In the genomic region with DNA sequence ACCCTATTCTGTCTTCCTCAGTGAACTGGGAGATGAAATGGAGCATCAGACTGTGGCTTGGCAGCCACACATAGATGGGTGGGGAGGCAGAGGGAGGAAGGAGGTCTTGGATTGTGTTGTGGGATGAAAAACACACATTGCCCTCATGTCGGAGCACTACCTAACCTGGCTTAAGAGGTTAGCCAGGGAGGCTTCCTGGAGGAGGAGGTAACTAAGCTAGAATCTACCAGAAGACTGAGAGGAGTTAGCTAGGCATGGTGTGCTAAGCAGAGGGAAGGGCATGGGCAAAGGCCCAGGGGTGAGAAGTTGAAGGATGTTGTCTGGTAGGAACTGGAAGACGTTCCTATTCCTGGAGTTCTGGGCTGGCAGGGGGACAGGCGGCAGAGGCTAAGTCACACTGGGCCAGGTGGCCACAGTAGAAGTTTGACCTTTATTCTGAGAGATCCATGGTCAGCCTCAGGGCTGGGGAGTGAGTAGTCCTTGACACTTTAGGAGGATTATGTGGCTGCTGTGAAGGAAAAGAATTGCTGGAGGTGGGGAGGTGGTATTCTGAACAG, we compare ENCODE assay signal across 20 cellular contexts.
"Had no signal": no experiment of that assay in that cellular context is flagged by ENCODE, and none has a peak within 500 bp of the region (broad histone marks: within the 10 kb centered on the region; RNA-seq: fewer than 3 reads in every experiment).

No MANE protein-coding gene starts in this region.

- H3K9me3 Mint-ChIP-seq: activated CD4-positive, alpha-beta T cell treated with anti-CD3 and anti-CD28 coated beads, Interleukin-2, amount 10 ng/mL, durations not matched to agents 7 days and 5 days; activated naive CD4-positive, alpha-beta T cell treated with anti-CD3 and anti-CD28 coated beads for 36 hours; activated T-cell treated with anti-CD3 and anti-CD28 coated beads, Interleukin-2, amount 50 U/mL, for 4 hours; central memory CD8-positive, alpha-beta T cell; T-cell had no signal

- ATAC-seq: activated CD8-positive, alpha-beta T cell treated with anti-CD3 and anti-CD28 coated beads, Interleukin-2, amount 10 ng/mL, durations not matched to agents 7 days and 5 days; activated T-cell treated with anti-CD3 and anti-CD28 coated beads, Interleukin-2, amount 50 U/mL, for 4 hours; heart left ventricle; left lobe of liver; stimulated activated naive CD8-positive, alpha-beta T cell treated with anti-CD3 and anti-CD28 coated beads, Interleukin-15, Interleukin-2, amounts not matched to agents 100 U/mL and 50 U/mL, for 24 hours; T-cell had no signal

- H3K27ac Mint-ChIP-seq: activated CD4-positive, alpha-beta T cell treated with anti-CD3 and anti-CD28 coated beads, Interleukin-2, amount 10 ng/mL, durations not matched to agents 7 days and 5 days; activated CD8-positive, alpha-beta T cell treated with anti-CD3 and anti-CD28 coated beads, Interleukin-2, amount 10 ng/mL, durations not matched to agents 7 days and 5 days; activated naive CD4-positive, alpha-beta T cell treated with anti-CD3 and anti-CD28 coated beads for 36 hours had no signal

- H3K36me3 Mint-ChIP-seq: T-cell had no signal

- H3K4me3 ChIP-seq: colonic mucosa, heart left ventricle, right atrium auricular region, suprapubic skin had no signal

- H3K36me3 ChIP-seq: brain microvascular endothelial cell, colonic mucosa, heart left ventricle, right atrium auricular region, suprapubic skin had no signal

- FAIRE-seq: frontal cortex, kidney had no signal

- DNase-seq: activated CD4-positive, alpha-beta T cell treated with anti-CD3 and anti-CD28 coated beads, Interleukin-2, amount 10 ng/mL, durations not matched to agents 7 days and 5 days; activated CD8-positive, alpha-beta memory T cell treated with anti-CD3 and anti-CD28 coated beads, Interleukin-2, amount 50 U/mL, for 4 hours; activated CD8-positive, alpha-beta T cell treated with anti-CD3 and anti-CD28 coated beads, Interleukin-2, amount 10 ng/mL, durations not matched to agents 7 days and 5 days; activated naive CD4-positive, alpha-beta T cell treated with anti-CD3 and anti-CD28 coated beads for 36 hours; activated T-cell treated with anti-CD3 and anti-CD28 coated beads, Interleukin-2, amount 50 U/mL, for 4 hours; brain microvascular endothelial cell; colonic mucosa; effector CD4-positive, alpha-beta T cell; kidney; mammary epithelial cell; stimulated activated CD4-positive, alpha-beta T cell treated with anti-CD3 and anti-CD28 coated beads, Interleukin-2, amount 100 ng/mL, for 24 hours; stimulated activated naive CD8-positive, alpha-beta T cell treated with anti-CD3 and anti-CD28 coated beads, Interleukin-15, Interleukin-2, amounts not matched to agents 100 U/mL and 50 U/mL, for 24 hours; T-cell; trophoblast cell had no signal

- H3K27me3 ChIP-seq: brain microvascular endothelial cell, colonic mucosa, right atrium auricular region had no signal

- H3K4me1 Mint-ChIP-seq: activated CD4-positive, alpha-beta T cell treated with anti-CD3 and anti-CD28 coated beads, Interleukin-2, amount 10 ng/mL, durations not matched to agents 7 days and 5 days; central memory CD8-positive, alpha-beta T cell; T-cell had no signal

- H3K27ac ChIP-seq: brain microvascular endothelial cell, colonic mucosa, heart left ventricle, right atrium auricular region, suprapubic skin had no signal

- H3K4me3 Mint-ChIP-seq: activated CD4-positive, alpha-beta T cell treated with anti-CD3 and anti-CD28 coated beads, Interleukin-2, amount 10 ng/mL, durations not matched to agents 7 days and 5 days; activated CD8-positive, alpha-beta T cell treated with anti-CD3 and anti-CD28 coated beads, Interleukin-2, amount 10 ng/mL, durations not matched to agents 7 days and 5 days; activated naive CD4-positive, alpha-beta T cell treated with anti-CD3 and anti-CD28 coated beads for 36 hours; activated T-cell treated with anti-CD3 and anti-CD28 coated beads, Interleukin-2, amount 50 U/mL, for 4 hours; central memory CD8-positive, alpha-beta T cell; T-cell had no signal

- H3K9me3 ChIP-seq: colonic mucosa, heart left ventricle, right atrium auricular region, suprapubic skin had no signal
